ENCODE assay signal across 17 cellular contexts in the genomic region with DNA sequence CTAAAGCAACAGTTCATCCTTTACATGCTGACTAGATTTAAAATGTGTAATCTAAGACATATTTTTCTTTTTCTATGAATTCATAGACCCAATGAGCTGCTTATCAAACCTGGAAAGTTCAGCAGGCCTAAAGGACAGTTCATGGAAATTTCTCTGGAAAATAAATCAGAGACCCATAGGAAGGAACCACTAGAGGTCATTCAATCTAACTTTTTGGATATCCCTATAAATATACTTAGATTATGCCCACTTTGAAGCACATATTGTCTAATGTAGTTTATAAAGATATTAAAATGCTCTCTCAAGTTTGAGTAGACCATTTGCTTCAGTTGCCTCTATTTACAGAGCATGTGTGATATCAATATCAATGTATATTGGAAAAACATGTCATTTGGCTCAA.
DNase-seq lines count a peak whose midpoint lies in the region; ATAC-seq and TF ChIP-seq lines count a peak whose summit lies in the region.
"Had no signal": no experiment of that assay in that cellular context is flagged by ENCODE, and none has a peak within 500 bp of the region (broad histone marks: within the 10 kb centered on the region; RNA-seq: fewer than 3 reads in every experiment).

No MANE protein-coding gene starts in this region.

- no peak overlapping the region for H3K27ac Mint-ChIP-seq in activated CD8-positive, alpha-beta memory T cell treated with anti-CD3 and anti-CD28 coated beads, Interleukin-2, amount 10 ng/mL, durations not matched to agents 7 days and 5 days
- H3K27ac Mint-ChIP-seq: CD4-positive, alpha-beta memory T cell; H9; T-helper 1 cell treated with Interleukin-12 subunit alpha and Interleukin-12 subunit beta and Interleukin-4 antibody, amounts not matched to agents 30 μg/mL and 1 μg/mL, for 36 hours had no signal

- no peaks in the 10 kb centered on the region for H3K36me3 Mint-ChIP-seq in activated CD8-positive, alpha-beta memory T cell treated with anti-CD3 and anti-CD28 coated beads, Interleukin-2, amount 10 ng/mL, durations not matched to agents 7 days and 5 days
- H3K36me3 Mint-ChIP-seq: CD4-positive, alpha-beta memory T cell had no signal

- DNase-seq in AG09319 (ENCODE audit: extremely low read depth, low read depth) (no peak), RKO (ENCODE audit: low spot score) (peak; percentile 26), foreskin keratinocyte (no peak), left cardiac atrium (no peak)
- no peak for DNase-seq in activated CD8-positive, alpha-beta memory T cell treated with anti-CD3 and anti-CD28 coated beads, Interleukin-2, amount 10 ng/mL, durations not matched to agents 7 days and 5 days
- DNase-seq: CD4-positive, alpha-beta memory T cell; H9; NCI-H1436; NCI-H2029 treated with DMSO at 0.1 percent for 48 hours; NCI-H2171; NCI-H446; NCI-H69; NK-92 treated with Interleukin-12 subunit alpha and Interleukin-12 subunit beta, amount 100 ng/mL, for 24 hours; SIG-M5 had no signal

- no peaks in the 10 kb centered on the region for H3K27me3 Mint-ChIP-seq in activated CD8-positive, alpha-beta memory T cell treated with anti-CD3 and anti-CD28 coated beads, Interleukin-2, amount 10 ng/mL, durations not matched to agents 7 days and 5 days
- H3K27me3 Mint-ChIP-seq: CD4-positive, alpha-beta memory T cell had no signal

- no peaks in the 10 kb centered on the region for H3K27me3 ChIP-seq in foreskin keratinocyte

- TF ChIP-seq CTCF in AG09319 (IDR thresholded peaks at IDR 0.05; ENCODE audit: low read depth, low read length) (peak; percentile 15), C4-2B (conservative IDR thresholded peaks at IDR 0.05) (peak; percentile 8; the same call in 1 of the 2 replicates), foreskin keratinocyte (conservative IDR thresholded peaks at IDR 0.05) (peak; percentile 10)

- H3K4me3 Mint-ChIP-seq in activated CD8-positive, alpha-beta memory T cell treated with anti-CD3 and anti-CD28 coated beads, Interleukin-2, amount 10 ng/mL, durations not matched to agents 7 days and 5 days: no peak overlapping the region
- H3K4me3 Mint-ChIP-seq: CD4-positive, alpha-beta memory T cell; H9; T-helper 1 cell treated with Interleukin-12 subunit alpha and Interleukin-12 subunit beta and Interleukin-4 antibody, amounts not matched to agents 30 μg/mL and 1 μg/mL, for 36 hours had no signal

- H3K27ac ChIP-seq in C4-2B (no peak overlapping the region), foreskin keratinocyte (no peak overlapping the region)

- CTCF ChIA-PET in activated CD8-positive, alpha-beta memory T cell treated with anti-CD3 and anti-CD28 coated beads, Interleukin-2, amount 10 ng/mL, durations not matched to agents 7 days and 5 days (lab: Charles Lee): no interaction called here

- H3K4me1 ChIP-seq in foreskin keratinocyte: no peaks in the 10 kb centered on the region

- peaks cover under 1% of the 10 kb centered on the region for H3K9me3 Mint-ChIP-seq in activated CD8-positive, alpha-beta memory T cell treated with anti-CD3 and anti-CD28 coated beads, Interleukin-2, amount 10 ng/mL, durations not matched to agents 7 days and 5 days (ENCODE audit: low read depth)
- H3K9me3 Mint-ChIP-seq: H9; T-helper 1 cell treated with Interleukin-12 subunit alpha and Interleukin-12 subunit beta and Interleukin-4 antibody, amounts not matched to agents 30 μg/mL and 1 μg/mL, for 36 hours had no signal

- no peaks in the 10 kb centered on the region for H3K4me1 Mint-ChIP-seq in activated CD8-positive, alpha-beta memory T cell treated with anti-CD3 and anti-CD28 coated beads, Interleukin-2, amount 10 ng/mL, durations not matched to agents 7 days and 5 days
- H3K4me1 Mint-ChIP-seq: CD4-positive, alpha-beta memory T cell had no signal

- intact Hi-C loops in left cardiac atrium (cut with DNase I): no loop called here

- ATAC-seq in foreskin keratinocyte (no peak), HG02973 (IDR thresholded peaks at IDR 0.05; ENCODE audit: unreplicated experiment) (no peak), left cardiac atrium (no peak)
- no peak for ATAC-seq in activated CD8-positive, alpha-beta memory T cell treated with anti-CD3 and anti-CD28 coated beads, Interleukin-2, amount 10 ng/mL, durations not matched to agents 7 days and 5 days
